In the genomic region with DNA sequence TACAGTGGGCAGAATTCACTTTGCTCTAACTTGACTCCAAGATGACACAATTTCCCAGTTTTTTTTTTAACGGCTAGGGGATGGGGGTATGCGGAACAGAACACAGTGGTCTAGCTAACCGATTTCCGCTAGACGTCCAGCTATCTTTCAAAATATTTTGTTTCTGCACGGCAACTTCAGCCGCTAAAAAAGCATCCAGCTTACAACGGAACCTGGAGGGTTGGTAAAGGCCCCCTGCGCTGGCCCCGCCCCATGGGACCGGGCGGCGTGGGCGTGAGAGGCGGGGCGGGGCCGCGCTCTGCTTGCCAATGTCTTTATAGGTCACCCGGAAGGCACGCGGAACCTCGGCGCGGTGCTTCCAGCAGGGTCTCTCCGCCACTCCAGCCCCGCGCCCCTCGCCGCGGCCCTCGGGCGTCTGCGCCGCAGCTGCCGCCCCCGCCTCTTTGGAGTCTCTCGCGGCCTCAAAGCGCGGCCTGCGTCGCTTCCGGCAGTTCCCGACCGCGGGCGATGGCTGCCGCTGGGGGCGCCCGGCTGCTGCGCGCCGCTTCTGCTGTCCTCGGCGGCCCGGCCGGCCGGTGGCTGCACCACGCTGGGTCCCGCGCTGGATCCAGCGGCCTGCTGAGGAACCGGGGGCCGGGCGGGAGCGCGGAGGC, we compare ENCODE assay signal across 8 cellular contexts. TPM values are rescaled to one million over a fixed set of nuclear protein-coding genes. Genes with fewer than 3 reads are reported as not detected.
DNase-seq lines count a peak whose midpoint lies in the region; ATAC-seq lines count a peak whose summit lies in the region.

A gene with protein sequence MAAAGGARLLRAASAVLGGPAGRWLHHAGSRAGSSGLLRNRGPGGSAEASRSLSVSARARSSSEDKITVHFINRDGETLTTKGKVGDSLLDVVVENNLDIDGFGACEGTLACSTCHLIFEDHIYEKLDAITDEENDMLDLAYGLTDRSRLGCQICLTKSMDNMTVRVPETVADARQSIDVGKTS (plus strand): TSS at position 335 of the 653 bp plus-strand sequence. CDS start 173 bp downstream, at position 508.

- peak; percentile 83 for ATAC-seq in GM18909 (IDR thresholded peaks at IDR 0.05; ENCODE audit: poor library complexity, unreplicated experiment)
- ATAC-seq in HG03159 (IDR thresholded peaks at IDR 0.05; ENCODE audit: unreplicated experiment) = peak; percentile 81
- peak; percentile 84 for ATAC-seq in left colon

- intact Hi-C loops in left colon (cut with DNase I, micrococcal nuclease) = loop anchor here in 1 of 2 donors (10.0 kb wide), 1 partner anchor 55 kb away; no protein-coding TSS in a partner anchor

- DNase-seq in Ammon's horn (ENCODE audit: low spot score) = peak; percentile 86
- DNase-seq in NCI-H446 (lab: John Stamatoyannopoulos, UW) = peak; percentile 44 to 87
- peak; percentile 85 to 86 for DNase-seq in activated CD4-positive, alpha-beta T cell treated with anti-CD3 and anti-CD28 coated beads for 4 hours
- DNase-seq in left colon = peak; percentile 77 to 88
- peak; percentile 87 for DNase-seq in stimulated activated CD4-positive, alpha-beta T cell treated with anti-CD3 and anti-CD28 coated beads, Interleukin-1b, Interleukin-23, amount 100 ng/mL, for 48 hours

- peak within 1 kb of the TSS; percentile 73 for H3K27ac ChIP-seq in cingulate gyrus (ENCODE audit: low read depth, low read length)

RNA-seq across cellular contexts. Expression of the gene that starts here (rescaled TPM):
- 10 to 100 TPM; 22.6 to 24.0 TPM for total RNA-seq in left colon

Comparison
In these comparisons a context has a peak if more than half of its experiments do, and no peak if none do; other contexts are left out.
1. Peak in every context shown above with its lines: DNase-seq, ATAC-seq and H3K27ac ChIP-seq.